1 cellular context compared by ENCODE assay signal in the genomic region with DNA sequence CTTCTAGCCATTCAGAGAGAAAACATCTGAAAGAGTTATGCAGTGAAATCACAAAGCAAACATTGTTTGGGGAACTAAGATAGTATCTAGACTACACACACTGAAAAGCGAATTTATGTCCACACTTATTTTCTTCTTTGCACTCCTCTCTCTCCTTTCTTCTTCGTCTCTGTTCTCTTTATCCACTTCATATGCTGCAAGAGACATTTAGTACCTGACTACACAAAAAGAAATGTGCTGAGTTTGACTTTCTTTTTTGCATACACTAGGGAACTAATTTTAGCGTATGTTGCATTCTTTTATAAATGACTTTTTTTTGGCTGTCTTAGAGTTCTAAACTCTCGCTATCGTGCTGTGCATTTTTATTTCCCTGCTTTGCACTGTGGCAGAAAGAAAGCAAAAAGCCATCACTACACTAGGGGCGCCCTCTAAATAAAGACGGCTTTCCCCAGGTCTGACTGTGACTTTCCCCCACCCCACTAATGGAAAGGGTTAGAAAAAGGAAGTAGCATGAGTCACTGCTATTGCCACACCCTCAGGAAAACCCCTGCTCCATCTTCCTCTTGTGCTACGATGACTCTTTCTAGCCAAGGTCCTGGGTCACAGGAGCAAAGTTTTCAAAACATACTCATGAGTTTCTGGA.
TF ChIP-seq lines count a peak whose summit lies in the region.

No MANE protein-coding gene starts in this region.

TF ChIP-seq in HepG2, 621 proteins besides CTCF, POLR2A, EP300 and RAD21 (continued from another document and continues in another):
- TF ChIP-seq, protein P1, sequence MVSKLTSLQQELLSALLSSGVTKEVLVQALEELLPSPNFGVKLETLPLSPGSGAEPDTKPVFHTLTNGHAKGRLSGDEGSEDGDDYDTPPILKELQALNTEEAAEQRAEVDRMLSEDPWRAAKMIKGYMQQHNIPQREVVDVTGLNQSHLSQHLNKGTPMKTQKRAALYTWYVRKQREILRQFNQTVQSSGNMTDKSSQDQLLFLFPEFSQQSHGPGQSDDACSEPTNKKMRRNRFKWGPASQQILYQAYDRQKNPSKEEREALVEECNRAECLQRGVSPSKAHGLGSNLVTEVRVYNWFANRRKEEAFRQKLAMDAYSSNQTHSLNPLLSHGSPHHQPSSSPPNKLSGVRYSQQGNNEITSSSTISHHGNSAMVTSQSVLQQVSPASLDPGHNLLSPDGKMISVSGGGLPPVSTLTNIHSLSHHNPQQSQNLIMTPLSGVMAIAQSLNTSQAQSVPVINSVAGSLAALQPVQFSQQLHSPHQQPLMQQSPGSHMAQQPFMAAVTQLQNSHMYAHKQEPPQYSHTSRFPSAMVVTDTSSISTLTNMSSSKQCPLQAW (CRISPR knock-in tag; IDR thresholded peaks at IDR 0.05) = no peak
- TF ChIP-seq, protein P2, sequence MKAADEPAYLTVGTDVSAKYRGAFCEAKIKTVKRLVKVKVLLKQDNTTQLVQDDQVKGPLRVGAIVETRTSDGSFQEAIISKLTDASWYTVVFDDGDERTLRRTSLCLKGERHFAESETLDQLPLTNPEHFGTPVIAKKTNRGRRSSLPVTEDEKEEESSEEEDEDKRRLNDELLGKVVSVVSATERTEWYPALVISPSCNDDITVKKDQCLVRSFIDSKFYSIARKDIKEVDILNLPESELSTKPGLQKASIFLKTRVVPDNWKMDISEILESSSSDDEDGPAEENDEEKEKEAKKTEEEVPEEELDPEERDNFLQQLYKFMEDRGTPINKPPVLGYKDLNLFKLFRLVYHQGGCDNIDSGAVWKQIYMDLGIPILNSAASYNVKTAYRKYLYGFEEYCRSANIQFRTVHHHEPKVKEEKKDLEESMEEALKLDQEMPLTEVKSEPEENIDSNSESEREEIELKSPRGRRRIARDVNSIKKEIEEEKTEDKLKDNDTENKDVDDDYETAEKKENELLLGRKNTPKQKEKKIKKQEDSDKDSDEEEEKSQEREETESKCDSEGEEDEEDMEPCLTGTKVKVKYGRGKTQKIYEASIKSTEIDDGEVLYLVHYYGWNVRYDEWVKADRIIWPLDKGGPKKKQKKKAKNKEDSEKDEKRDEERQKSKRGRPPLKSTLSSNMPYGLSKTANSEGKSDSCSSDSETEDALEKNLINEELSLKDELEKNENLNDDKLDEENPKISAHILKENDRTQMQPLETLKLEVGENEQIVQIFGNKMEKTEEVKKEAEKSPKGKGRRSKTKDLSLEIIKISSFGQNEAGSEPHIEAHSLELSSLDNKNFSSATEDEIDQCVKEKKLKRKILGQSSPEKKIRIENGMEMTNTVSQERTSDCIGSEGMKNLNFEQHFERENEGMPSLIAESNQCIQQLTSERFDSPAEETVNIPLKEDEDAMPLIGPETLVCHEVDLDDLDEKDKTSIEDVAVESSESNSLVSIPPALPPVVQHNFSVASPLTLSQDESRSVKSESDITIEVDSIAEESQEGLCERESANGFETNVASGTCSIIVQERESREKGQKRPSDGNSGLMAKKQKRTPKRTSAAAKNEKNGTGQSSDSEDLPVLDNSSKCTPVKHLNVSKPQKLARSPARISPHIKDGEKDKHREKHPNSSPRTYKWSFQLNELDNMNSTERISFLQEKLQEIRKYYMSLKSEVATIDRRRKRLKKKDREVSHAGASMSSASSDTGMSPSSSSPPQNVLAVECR (CRISPR knock-in tag; IDR thresholded peaks at IDR 0.05; ENCODE audit: borderline replicate concordance) = no peak
- no peak for TF ChIP-seq ZNF331 (CRISPR knock-in tag; IDR thresholded peaks at IDR 0.05)
- peak; percentile 74 for TF ChIP-seq MAFF (IDR thresholded peaks at IDR 0.05; ENCODE audit: low read depth, low read length)
- TF ChIP-seq, protein P3, sequence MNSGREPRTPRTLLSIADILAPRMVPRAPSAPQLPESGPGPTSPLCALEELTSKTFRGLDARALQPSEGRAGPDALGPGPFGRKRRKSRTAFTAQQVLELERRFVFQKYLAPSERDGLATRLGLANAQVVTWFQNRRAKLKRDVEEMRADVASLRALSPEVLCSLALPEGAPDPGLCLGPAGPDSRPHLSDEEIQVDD (CRISPR knock-in tag; IDR thresholded peaks at IDR 0.05; ENCODE audit: borderline replicate concordance) = no peak
- no peak for TF ChIP-seq SMAD9 (CRISPR knock-in tag; IDR thresholded peaks at IDR 0.05)
- TF ChIP-seq FOSL2 (CRISPR knock-in tag; IDR thresholded peaks at IDR 0.05) = peak; percentile 97
- TF ChIP-seq ZSCAN12 (CRISPR knock-in tag; IDR thresholded peaks at IDR 0.05) = no peak
- TF ChIP-seq AHR (CRISPR knock-in tag; IDR thresholded peaks at IDR 0.05) = no peak
- no peak for TF ChIP-seq NR2F6 (IDR thresholded peaks at IDR 0.05)
- TF ChIP-seq NR2F6 (CRISPR knock-in tag; IDR thresholded peaks at IDR 0.05) = 0 out of 2 replicates have a peak, but pooled peaks have one; percentile 8
- TF ChIP-seq, protein P4, sequence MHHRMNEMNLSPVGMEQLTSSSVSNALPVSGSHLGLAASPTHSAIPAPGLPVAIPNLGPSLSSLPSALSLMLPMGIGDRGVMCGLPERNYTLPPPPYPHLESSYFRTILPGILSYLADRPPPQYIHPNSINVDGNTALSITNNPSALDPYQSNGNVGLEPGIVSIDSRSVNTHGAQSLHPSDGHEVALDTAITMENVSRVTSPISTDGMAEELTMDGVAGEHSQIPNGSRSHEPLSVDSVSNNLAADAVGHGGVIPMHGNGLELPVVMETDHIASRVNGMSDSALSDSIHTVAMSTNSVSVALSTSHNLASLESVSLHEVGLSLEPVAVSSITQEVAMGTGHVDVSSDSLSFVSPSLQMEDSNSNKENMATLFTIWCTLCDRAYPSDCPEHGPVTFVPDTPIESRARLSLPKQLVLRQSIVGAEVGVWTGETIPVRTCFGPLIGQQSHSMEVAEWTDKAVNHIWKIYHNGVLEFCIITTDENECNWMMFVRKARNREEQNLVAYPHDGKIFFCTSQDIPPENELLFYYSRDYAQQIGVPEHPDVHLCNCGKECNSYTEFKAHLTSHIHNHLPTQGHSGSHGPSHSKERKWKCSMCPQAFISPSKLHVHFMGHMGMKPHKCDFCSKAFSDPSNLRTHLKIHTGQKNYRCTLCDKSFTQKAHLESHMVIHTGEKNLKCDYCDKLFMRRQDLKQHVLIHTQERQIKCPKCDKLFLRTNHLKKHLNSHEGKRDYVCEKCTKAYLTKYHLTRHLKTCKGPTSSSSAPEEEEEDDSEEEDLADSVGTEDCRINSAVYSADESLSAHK (CRISPR knock-in tag; IDR thresholded peaks at IDR 0.05; ENCODE audit: borderline replicate concordance) = no peak
- TF ChIP-seq ELF3 (CRISPR knock-in tag; IDR thresholded peaks at IDR 0.05) = peak; percentile 87
- no peak for TF ChIP-seq ZKSCAN1 (IDR thresholded peaks at IDR 0.05; ENCODE audit: low read length)
- TF ChIP-seq ZFP82 (CRISPR knock-in tag; IDR thresholded peaks at IDR 0.05; ENCODE audit: borderline replicate concordance) = no peak
- no peak for TF ChIP-seq HNRNPK (IDR thresholded peaks at IDR 0.05; ENCODE audit: low read depth, low read length, poor library complexity, severe bottlenecking)
- TF ChIP-seq RBFOX2 (IDR thresholded peaks at IDR 0.05; ENCODE audit: low read depth, low read length) = no peak
- TF ChIP-seq ZBTB21 (CRISPR knock-in tag; IDR thresholded peaks at IDR 0.05) = no peak
- no peak for TF ChIP-seq ZNF292 (CRISPR knock-in tag; IDR thresholded peaks at IDR 0.05; ENCODE audit: borderline replicate concordance, low read depth)
- no peak for TF ChIP-seq ZNF432 (CRISPR knock-in tag; IDR thresholded peaks at IDR 0.05; ENCODE audit: borderline replicate concordance)
- TF ChIP-seq RNF2 (conservative IDR thresholded peaks at IDR 0.05; ENCODE audit: low read depth) = no peak
- no peak for TF ChIP-seq HNRNPL (IDR thresholded peaks at IDR 0.05; ENCODE audit: low read depth, low read length)
- no peak for TF ChIP-seq ZNF205 (CRISPR knock-in tag; IDR thresholded peaks at IDR 0.05)
- TF ChIP-seq, protein P5, sequence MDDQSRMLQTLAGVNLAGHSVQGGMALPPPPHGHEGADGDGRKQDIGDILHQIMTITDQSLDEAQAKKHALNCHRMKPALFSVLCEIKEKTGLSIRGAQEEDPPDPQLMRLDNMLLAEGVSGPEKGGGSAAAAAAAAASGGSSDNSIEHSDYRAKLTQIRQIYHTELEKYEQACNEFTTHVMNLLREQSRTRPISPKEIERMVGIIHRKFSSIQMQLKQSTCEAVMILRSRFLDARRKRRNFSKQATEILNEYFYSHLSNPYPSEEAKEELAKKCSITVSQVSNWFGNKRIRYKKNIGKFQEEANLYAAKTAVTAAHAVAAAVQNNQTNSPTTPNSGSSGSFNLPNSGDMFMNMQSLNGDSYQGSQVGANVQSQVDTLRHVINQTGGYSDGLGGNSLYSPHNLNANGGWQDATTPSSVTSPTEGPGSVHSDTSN (CRISPR knock-in tag; IDR thresholded peaks at IDR 0.05; ENCODE audit: borderline replicate concordance) = no peak
- TF ChIP-seq ZNF644 (CRISPR knock-in tag; IDR thresholded peaks at IDR 0.05; ENCODE audit: low read depth) = peak; percentile 73; the same call in 1 of the 2 replicates
- TF ChIP-seq ZSCAN31 (CRISPR knock-in tag; IDR thresholded peaks at IDR 0.05; ENCODE audit: low read depth) = no peak
- TF ChIP-seq REPIN1 (CRISPR knock-in tag; IDR thresholded peaks at IDR 0.05; ENCODE audit: borderline replicate concordance, low read depth) = no peak
- TF ChIP-seq PRPF4 (IDR thresholded peaks at IDR 0.05; ENCODE audit: low read depth, low read length, poor library complexity, severe bottlenecking) = no peak
- no peak for TF ChIP-seq RFX1 (IDR thresholded peaks at IDR 0.05)
- TF ChIP-seq NPAS2 (CRISPR knock-in tag; IDR thresholded peaks at IDR 0.05; ENCODE audit: borderline replicate concordance) = no peak
- TF ChIP-seq, protein P6, sequence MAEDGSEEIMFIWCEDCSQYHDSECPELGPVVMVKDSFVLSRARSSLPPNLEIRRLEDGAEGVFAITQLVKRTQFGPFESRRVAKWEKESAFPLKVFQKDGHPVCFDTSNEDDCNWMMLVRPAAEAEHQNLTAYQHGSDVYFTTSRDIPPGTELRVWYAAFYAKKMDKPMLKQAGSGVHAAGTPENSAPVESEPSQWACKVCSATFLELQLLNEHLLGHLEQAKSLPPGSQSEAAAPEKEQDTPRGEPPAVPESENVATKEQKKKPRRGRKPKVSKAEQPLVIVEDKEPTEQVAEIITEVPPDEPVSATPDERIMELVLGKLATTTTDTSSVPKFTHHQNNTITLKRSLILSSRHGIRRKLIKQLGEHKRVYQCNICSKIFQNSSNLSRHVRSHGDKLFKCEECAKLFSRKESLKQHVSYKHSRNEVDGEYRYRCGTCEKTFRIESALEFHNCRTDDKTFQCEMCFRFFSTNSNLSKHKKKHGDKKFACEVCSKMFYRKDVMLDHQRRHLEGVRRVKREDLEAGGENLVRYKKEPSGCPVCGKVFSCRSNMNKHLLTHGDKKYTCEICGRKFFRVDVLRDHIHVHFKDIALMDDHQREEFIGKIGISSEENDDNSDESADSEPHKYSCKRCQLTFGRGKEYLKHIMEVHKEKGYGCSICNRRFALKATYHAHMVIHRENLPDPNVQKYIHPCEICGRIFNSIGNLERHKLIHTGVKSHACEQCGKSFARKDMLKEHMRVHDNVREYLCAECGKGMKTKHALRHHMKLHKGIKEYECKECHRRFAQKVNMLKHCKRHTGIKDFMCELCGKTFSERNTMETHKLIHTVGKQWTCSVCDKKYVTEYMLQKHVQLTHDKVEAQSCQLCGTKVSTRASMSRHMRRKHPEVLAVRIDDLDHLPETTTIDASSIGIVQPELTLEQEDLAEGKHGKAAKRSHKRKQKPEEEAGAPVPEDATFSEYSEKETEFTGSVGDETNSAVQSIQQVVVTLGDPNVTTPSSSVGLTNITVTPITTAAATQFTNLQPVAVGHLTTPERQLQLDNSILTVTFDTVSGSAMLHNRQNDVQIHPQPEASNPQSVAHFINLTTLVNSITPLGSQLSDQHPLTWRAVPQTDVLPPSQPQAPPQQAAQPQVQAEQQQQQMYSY (CRISPR knock-in tag; IDR thresholded peaks at IDR 0.05) = no peak
- TF ChIP-seq, protein P7, sequence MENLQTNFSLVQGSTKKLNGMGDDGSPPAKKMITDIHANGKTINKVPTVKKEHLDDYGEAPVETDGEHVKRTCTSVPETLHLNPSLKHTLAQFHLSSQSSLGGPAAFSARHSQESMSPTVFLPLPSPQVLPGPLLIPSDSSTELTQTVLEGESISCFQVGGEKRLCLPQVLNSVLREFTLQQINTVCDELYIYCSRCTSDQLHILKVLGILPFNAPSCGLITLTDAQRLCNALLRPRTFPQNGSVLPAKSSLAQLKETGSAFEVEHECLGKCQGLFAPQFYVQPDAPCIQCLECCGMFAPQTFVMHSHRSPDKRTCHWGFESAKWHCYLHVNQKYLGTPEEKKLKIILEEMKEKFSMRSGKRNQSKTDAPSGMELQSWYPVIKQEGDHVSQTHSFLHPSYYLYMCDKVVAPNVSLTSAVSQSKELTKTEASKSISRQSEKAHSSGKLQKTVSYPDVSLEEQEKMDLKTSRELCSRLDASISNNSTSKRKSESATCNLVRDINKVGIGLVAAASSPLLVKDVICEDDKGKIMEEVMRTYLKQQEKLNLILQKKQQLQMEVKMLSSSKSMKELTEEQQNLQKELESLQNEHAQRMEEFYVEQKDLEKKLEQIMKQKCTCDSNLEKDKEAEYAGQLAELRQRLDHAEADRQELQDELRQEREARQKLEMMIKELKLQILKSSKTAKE (CRISPR knock-in tag; IDR thresholded peaks at IDR 0.05; ENCODE audit: borderline replicate concordance) = no peak
- TF ChIP-seq TBX3 (IDR thresholded peaks at IDR 0.05; ENCODE audit: borderline replicate concordance) = no peak
- no peak for TF ChIP-seq STAG1 (CRISPR knock-in tag; IDR thresholded peaks at IDR 0.05)
- TF ChIP-seq FOXP1 (IDR thresholded peaks at IDR 0.05) = no peak
- peak; percentile 5; the same call in 1 of the 2 replicates for TF ChIP-seq FOXP1 (CRISPR knock-in tag; IDR thresholded peaks at IDR 0.05)
- TF ChIP-seq HDAC6 (IDR thresholded peaks at IDR 0.05; ENCODE audit: low read depth, low read length) = no peak
- TF ChIP-seq TBL1XR1 (IDR thresholded peaks at IDR 0.05; ENCODE audit: borderline replicate concordance, low read length, partially characterized antibody) = no peak
- TF ChIP-seq PLRG1 (conservative IDR thresholded peaks at IDR 0.05) = no peak
- TF ChIP-seq POLR2AphosphoS2 (IDR thresholded peaks at IDR 0.05; ENCODE audit: low read depth, low read length) = no peak
- TF ChIP-seq, protein P8, sequence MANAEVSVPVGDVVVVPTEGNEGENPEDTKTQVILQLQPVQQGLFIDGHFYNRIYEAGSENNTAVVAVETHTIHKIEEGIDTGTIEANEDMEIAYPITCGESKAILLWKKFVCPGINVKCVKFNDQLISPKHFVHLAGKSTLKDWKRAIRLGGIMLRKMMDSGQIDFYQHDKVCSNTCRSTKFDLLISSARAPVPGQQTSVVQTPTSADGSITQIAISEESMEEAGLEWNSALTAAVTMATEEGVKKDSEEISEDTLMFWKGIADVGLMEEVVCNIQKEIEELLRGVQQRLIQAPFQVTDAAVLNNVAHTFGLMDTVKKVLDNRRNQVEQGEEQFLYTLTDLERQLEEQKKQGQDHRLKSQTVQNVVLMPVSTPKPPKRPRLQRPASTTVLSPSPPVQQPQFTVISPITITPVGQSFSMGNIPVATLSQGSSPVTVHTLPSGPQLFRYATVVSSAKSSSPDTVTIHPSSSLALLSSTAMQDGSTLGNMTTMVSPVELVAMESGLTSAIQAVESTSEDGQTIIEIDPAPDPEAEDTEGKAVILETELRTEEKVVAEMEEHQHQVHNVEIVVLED (CRISPR knock-in tag; IDR thresholded peaks at IDR 0.05; ENCODE audit: borderline replicate concordance) = no peak
- no peak for TF ChIP-seq ZNF777 (CRISPR knock-in tag; IDR thresholded peaks at IDR 0.05)
- no peak for TF ChIP-seq ZNF451 (CRISPR knock-in tag; IDR thresholded peaks at IDR 0.05)
- TF ChIP-seq, protein P9, sequence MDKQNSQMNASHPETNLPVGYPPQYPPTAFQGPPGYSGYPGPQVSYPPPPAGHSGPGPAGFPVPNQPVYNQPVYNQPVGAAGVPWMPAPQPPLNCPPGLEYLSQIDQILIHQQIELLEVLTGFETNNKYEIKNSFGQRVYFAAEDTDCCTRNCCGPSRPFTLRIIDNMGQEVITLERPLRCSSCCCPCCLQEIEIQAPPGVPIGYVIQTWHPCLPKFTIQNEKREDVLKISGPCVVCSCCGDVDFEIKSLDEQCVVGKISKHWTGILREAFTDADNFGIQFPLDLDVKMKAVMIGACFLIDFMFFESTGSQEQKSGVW (CRISPR knock-in tag; IDR thresholded peaks at IDR 0.05; ENCODE audit: borderline replicate concordance) = no peak
